ENCODE assay signal across 1 cellular context in the genomic region with DNA sequence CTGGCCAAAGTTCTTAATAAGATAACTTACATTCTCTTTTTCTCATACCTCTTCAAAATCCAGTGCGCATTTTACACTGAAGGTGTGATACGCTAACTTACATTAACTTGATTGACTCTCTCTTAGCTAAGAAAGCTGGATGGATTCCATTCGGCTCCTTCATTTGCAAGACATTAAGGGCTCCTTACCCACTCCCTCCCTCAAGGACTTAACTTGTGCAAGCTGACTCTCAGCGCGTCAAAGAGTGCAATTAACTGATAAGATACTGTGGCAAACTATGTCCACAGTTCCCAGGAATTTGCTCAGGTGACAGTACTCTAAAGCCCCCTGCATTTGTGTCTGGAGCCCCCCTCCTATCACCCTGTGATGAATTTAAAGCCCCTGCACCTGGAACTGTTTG.
TF ChIP-seq lines count a peak whose summit lies in the region.

No MANE protein-coding gene starts in this region.

TF ChIP-seq in H1, 55 proteins besides CTCF, POLR2A, EP300 and RAD21:
- TF ChIP-seq BCL11A (IDR thresholded peaks at IDR 0.05; ENCODE audit: low read depth in 2 of 2, low read length in 2 of 2) (no peak), NANOG (IDR thresholded peaks at IDR 0.05; ENCODE audit: insufficient read depth, low read depth, low read length, poor library complexity, severe bottlenecking) (no peak), ASH2L (IDR thresholded peaks at IDR 0.05; ENCODE audit: low read length) (no peak)
- TF ChIP-seq, protein P1, sequence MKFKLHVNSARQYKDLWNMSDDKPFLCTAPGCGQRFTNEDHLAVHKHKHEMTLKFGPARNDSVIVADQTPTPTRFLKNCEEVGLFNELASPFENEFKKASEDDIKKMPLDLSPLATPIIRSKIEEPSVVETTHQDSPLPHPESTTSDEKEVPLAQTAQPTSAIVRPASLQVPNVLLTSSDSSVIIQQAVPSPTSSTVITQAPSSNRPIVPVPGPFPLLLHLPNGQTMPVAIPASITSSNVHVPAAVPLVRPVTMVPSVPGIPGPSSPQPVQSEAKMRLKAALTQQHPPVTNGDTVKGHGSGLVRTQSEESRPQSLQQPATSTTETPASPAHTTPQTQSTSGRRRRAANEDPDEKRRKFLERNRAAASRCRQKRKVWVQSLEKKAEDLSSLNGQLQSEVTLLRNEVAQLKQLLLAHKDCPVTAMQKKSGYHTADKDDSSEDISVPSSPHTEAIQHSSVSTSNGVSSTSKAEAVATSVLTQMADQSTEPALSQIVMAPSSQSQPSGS (IDR thresholded peaks at IDR 0.05; ENCODE audit: low read length), result no peak
